1 cellular context compared by ENCODE assay signal in the genomic region with DNA sequence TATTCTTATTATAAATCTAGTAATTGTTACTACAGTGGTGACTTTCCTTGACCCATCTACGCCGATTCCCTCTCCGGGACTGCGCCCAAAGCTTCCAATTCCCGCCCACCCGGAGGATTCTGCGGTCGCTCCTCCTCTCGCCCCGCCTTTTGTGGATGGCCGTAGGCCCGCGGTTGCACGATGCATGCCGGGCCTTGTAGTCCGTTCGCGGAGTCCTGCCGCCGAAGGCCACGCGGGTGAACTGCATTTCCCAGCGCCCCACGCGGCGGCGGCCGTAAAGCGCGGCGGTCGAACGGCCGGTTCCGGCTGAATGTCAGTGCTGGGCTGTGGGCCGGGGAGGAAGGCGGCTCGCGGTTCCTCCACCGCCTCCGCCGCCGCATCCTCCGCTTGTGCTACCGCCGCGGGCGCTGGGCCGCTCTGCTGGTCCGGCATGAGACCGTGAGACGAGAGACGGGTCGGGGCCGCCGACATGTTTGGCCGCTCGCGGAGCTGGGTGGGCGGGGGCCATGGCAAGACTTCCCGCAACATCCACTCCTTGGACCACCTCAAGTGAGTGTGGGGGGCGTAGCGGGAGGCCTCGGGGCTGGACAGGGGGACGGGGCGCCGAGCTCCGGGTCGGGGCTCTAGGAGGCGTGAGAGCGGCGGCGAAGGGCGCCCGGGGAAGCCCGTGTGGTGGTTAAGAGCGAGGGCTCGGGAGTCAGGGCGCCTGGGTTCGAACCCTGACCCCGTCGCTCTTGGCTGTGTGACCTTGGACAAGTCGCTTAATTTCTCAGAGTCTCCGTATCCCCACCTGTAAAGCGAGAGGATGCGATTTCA.
TF ChIP-seq lines count a peak whose summit lies in the region.

A gene with protein sequence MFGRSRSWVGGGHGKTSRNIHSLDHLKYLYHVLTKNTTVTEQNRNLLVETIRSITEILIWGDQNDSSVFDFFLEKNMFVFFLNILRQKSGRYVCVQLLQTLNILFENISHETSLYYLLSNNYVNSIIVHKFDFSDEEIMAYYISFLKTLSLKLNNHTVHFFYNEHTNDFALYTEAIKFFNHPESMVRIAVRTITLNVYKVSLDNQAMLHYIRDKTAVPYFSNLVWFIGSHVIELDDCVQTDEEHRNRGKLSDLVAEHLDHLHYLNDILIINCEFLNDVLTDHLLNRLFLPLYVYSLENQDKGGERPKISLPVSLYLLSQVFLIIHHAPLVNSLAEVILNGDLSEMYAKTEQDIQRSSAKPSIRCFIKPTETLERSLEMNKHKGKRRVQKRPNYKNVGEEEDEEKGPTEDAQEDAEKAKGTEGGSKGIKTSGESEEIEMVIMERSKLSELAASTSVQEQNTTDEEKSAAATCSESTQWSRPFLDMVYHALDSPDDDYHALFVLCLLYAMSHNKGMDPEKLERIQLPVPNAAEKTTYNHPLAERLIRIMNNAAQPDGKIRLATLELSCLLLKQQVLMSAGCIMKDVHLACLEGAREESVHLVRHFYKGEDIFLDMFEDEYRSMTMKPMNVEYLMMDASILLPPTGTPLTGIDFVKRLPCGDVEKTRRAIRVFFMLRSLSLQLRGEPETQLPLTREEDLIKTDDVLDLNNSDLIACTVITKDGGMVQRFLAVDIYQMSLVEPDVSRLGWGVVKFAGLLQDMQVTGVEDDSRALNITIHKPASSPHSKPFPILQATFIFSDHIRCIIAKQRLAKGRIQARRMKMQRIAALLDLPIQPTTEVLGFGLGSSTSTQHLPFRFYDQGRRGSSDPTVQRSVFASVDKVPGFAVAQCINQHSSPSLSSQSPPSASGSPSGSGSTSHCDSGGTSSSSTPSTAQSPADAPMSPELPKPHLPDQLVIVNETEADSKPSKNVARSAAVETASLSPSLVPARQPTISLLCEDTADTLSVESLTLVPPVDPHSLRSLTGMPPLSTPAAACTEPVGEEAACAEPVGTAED (plus strand): TSS at position 316 of the 816 bp plus-strand sequence. CDS start 154 bp downstream, at position 470.

TF ChIP-seq in HepG2, 621 proteins besides CTCF, POLR2A, EP300 and RAD21 (continued from another document and continues in another):
- TF ChIP-seq, protein P1, sequence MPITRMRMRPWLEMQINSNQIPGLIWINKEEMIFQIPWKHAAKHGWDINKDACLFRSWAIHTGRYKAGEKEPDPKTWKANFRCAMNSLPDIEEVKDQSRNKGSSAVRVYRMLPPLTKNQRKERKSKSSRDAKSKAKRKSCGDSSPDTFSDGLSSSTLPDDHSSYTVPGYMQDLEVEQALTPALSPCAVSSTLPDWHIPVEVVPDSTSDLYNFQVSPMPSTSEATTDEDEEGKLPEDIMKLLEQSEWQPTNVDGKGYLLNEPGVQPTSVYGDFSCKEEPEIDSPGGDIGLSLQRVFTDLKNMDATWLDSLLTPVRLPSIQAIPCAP (CRISPR knock-in tag; IDR thresholded peaks at IDR 0.05; ENCODE audit: low read depth): peak; percentile 91; the same call in 1 of the 2 replicates
- TF ChIP-seq, protein P2, sequence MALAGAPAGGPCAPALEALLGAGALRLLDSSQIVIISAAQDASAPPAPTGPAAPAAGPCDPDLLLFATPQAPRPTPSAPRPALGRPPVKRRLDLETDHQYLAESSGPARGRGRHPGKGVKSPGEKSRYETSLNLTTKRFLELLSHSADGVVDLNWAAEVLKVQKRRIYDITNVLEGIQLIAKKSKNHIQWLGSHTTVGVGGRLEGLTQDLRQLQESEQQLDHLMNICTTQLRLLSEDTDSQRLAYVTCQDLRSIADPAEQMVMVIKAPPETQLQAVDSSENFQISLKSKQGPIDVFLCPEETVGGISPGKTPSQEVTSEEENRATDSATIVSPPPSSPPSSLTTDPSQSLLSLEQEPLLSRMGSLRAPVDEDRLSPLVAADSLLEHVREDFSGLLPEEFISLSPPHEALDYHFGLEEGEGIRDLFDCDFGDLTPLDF (CRISPR knock-in tag; IDR thresholded peaks at IDR 0.05): peak; percentile 93
- TF ChIP-seq SMYD3 (CRISPR knock-in tag; IDR thresholded peaks at IDR 0.05) (no peak), AGO2 (optimal IDR thresholded peaks at IDR 0.05; ENCODE audit: low read depth, low read length) (peak; percentile 41), ZNF331 (CRISPR knock-in tag; IDR thresholded peaks at IDR 0.05) (peak; percentile 98), STAT6 (CRISPR knock-in tag; IDR thresholded peaks at IDR 0.05; ENCODE audit: borderline replicate concordance) (no peak; the same call in 1 of the 2 replicates), NR2F2 (IDR thresholded peaks at IDR 0.05; ENCODE audit: borderline replicate concordance, low read depth) (no peak; the same call in 1 of the 2 replicates), GATAD2A (CRISPR knock-in tag; IDR thresholded peaks at IDR 0.05) (peak; percentile 77), MED13 (CRISPR knock-in tag; IDR thresholded peaks at IDR 0.05) (peak; percentile 73; the same call in 1 of the 2 replicates), ZSCAN30 (CRISPR knock-in tag; IDR thresholded peaks at IDR 0.05) (0 out of 2 replicates have a peak, but pooled peaks have one; percentile 31), ZNF782 (CRISPR knock-in tag; IDR thresholded peaks at IDR 0.05; ENCODE audit: borderline replicate concordance) (peak; percentile 98; the same call in 1 of the 2 replicates), SIX1 (CRISPR knock-in tag; IDR thresholded peaks at IDR 0.05; ENCODE audit: borderline replicate concordance) (peak; percentile 60; the same call in 1 of the 2 replicates), ZNF451 (CRISPR knock-in tag; IDR thresholded peaks at IDR 0.05) (peak; percentile 71; the same call in 1 of the 2 replicates), NFYB (CRISPR knock-in tag; IDR thresholded peaks at IDR 0.05) (peak; percentile 67; the same call in 1 of the 2 replicates), MAFK (conservative IDR thresholded peaks at IDR 0.05 in 1 of 2, IDR thresholded peaks at IDR 0.05 in 1 of 2; ENCODE audit: low read length in 2 of 2) (no peak), ZFP36L1 (CRISPR knock-in tag; IDR thresholded peaks at IDR 0.05) (peak; percentile 97), EHMT2 (IDR thresholded peaks at IDR 0.05; ENCODE audit: borderline replicate concordance, low read depth, low read length) (no peak; the same call in 1 of the 2 replicates), ZNF382 (CRISPR knock-in tag; IDR thresholded peaks at IDR 0.05; ENCODE audit: borderline replicate concordance) (no peak), ATF1 (CRISPR knock-in tag; IDR thresholded peaks at IDR 0.05) (no peak), RNF2 (conservative IDR thresholded peaks at IDR 0.05; ENCODE audit: low read depth) (peak; percentile 35; the same call in 1 of the 2 replicates), ZNF296 (CRISPR knock-in tag; conservative IDR thresholded peaks at IDR 0.05) (no peak), TMF1 (CRISPR knock-in tag; IDR thresholded peaks at IDR 0.05; ENCODE audit: low read depth) (peak; percentile 73; the same call in 1 of the 2 replicates), RBM39 (IDR thresholded peaks at IDR 0.05; ENCODE audit: low read depth, low read length, poor library complexity, severe bottlenecking) (peak; percentile 92), NRL (CRISPR knock-in tag; IDR thresholded peaks at IDR 0.05; ENCODE audit: borderline replicate concordance) (peak; percentile 98), ZNF607 (CRISPR knock-in tag; IDR thresholded peaks at IDR 0.05; ENCODE audit: borderline replicate concordance) (peak; percentile 61; the same call in 1 of the 2 replicates), ZNF205 (CRISPR knock-in tag; IDR thresholded peaks at IDR 0.05) (peak; percentile 63; the same call in 1 of the 2 replicates), ADNP (CRISPR knock-in tag; IDR thresholded peaks at IDR 0.05) (no peak), BATF2 (CRISPR knock-in tag; IDR thresholded peaks at IDR 0.05) (no peak), TCF7 (IDR thresholded peaks at IDR 0.05; ENCODE audit: low read depth) (no peak), NCOA1 (CRISPR knock-in tag; IDR thresholded peaks at IDR 0.05) (no peak), ZNF749 (CRISPR knock-in tag; IDR thresholded peaks at IDR 0.05; ENCODE audit: borderline replicate concordance) (peak; percentile 86; the same call in 1 of the 2 replicates), MAF1 (CRISPR knock-in tag; IDR thresholded peaks at IDR 0.05; ENCODE audit: borderline replicate concordance) (peak; percentile 91; the same call in 1 of the 2 replicates), SOX6 (IDR thresholded peaks at IDR 0.05) (no peak), SOX6 (CRISPR knock-in tag; IDR thresholded peaks at IDR 0.05) (peak; percentile 73), PBX2 (CRISPR knock-in tag; IDR thresholded peaks at IDR 0.05) (no peak), ZNF501 (CRISPR knock-in tag; IDR thresholded peaks at IDR 0.05) (peak; percentile 99), ZFP90 (CRISPR knock-in tag; IDR thresholded peaks at IDR 0.05; ENCODE audit: borderline replicate concordance) (peak; percentile 97), ZNF234 (CRISPR knock-in tag; conservative IDR thresholded peaks at IDR 0.05) (peak; percentile 21; the same call in 1 of the 2 replicates), SNRNP70 (IDR thresholded peaks at IDR 0.05; ENCODE audit: low read depth, low read length) (no peak), EED (CRISPR knock-in tag; IDR thresholded peaks at IDR 0.05) (peak; percentile 22; the same call in 1 of the 2 replicates), ZFP36 (IDR thresholded peaks at IDR 0.05; ENCODE audit: borderline replicate concordance, low read depth, low read length, partially characterized antibody) (no peak), SYNCRIP (IDR thresholded peaks at IDR 0.05; ENCODE audit: insufficient read depth, low read depth, low read length) (no peak), SMAD1 (CRISPR knock-in tag; IDR thresholded peaks at IDR 0.05; ENCODE audit: borderline replicate concordance, low read depth) (peak; percentile 100), U2AF1 (optimal IDR thresholded peaks at IDR 0.05; ENCODE audit: low read depth, low read length) (no peak), MEIS2 (CRISPR knock-in tag; IDR thresholded peaks at IDR 0.05) (peak; percentile 92), GABPA (IDR thresholded peaks at IDR 0.05; ENCODE audit: low read depth, low read length) (peak; percentile 82), GABPA (CRISPR knock-in tag; IDR thresholded peaks at IDR 0.05; ENCODE audit: low read depth) (peak; percentile 93), ETV6 (CRISPR knock-in tag; conservative IDR thresholded peaks at IDR 0.05) (peak; percentile 94), PAF1 (CRISPR knock-in tag; IDR thresholded peaks at IDR 0.05) (no peak), HDAC2 (CRISPR knock-in tag; IDR thresholded peaks at IDR 0.05) (peak; percentile 93), YEATS4 (CRISPR knock-in tag; IDR thresholded peaks at IDR 0.05; ENCODE audit: borderline replicate concordance) (peak; percentile 86; the same call in 1 of the 2 replicates), NFKB2 (CRISPR knock-in tag; IDR thresholded peaks at IDR 0.05; ENCODE audit: borderline replicate concordance) (peak; percentile 66; the same call in 1 of the 2 replicates)
- TF ChIP-seq, protein P3, sequence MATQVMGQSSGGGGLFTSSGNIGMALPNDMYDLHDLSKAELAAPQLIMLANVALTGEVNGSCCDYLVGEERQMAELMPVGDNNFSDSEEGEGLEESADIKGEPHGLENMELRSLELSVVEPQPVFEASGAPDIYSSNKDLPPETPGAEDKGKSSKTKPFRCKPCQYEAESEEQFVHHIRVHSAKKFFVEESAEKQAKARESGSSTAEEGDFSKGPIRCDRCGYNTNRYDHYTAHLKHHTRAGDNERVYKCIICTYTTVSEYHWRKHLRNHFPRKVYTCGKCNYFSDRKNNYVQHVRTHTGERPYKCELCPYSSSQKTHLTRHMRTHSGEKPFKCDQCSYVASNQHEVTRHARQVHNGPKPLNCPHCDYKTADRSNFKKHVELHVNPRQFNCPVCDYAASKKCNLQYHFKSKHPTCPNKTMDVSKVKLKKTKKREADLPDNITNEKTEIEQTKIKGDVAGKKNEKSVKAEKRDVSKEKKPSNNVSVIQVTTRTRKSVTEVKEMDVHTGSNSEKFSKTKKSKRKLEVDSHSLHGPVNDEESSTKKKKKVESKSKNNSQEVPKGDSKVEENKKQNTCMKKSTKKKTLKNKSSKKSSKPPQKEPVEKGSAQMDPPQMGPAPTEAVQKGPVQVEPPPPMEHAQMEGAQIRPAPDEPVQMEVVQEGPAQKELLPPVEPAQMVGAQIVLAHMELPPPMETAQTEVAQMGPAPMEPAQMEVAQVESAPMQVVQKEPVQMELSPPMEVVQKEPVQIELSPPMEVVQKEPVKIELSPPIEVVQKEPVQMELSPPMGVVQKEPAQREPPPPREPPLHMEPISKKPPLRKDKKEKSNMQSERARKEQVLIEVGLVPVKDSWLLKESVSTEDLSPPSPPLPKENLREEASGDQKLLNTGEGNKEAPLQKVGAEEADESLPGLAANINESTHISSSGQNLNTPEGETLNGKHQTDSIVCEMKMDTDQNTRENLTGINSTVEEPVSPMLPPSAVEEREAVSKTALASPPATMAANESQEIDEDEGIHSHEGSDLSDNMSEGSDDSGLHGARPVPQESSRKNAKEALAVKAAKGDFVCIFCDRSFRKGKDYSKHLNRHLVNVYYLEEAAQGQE (IDR thresholded peaks at IDR 0.05; ENCODE audit: borderline replicate concordance in 1 of 2, low read depth in 1 of 2, low read length in 2 of 2): peak in 1 of 2 experiments; percentile 68; a peak in 1 of 4 replicates
